8 cellular contexts compared by ENCODE assay signal in the genomic region with DNA sequence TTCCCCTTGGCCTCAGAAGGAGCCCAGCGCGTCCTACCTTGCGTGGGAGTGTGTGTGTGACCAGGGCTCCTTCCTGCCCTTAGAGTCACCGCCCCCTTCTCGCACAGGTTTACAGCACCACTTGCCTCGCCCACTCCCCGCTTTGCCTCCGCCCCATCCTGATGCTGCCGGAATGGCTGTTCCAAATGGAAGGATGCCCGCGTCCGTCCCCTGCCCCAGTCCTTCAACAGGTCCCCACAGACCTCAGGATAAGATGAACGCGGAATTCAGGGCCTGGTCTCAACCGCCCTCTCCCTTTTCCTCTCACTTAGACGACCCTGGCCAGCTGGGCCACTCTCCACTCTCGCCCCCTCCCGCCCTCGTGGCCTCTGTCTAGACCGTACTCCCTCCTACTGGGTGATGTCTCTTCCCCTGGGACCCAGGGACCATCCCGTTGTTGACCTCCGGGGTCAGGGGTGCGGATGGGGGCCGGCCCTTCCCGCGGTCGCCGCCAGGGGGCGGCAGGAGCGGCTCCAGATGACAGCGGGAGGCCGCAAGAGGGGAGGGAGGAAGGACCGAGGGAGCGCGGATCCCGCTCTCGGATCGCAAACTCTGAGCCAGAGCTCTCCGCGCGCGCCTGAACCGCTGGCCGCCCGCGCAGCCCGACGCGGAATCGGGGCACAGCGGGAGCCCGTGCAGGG. TPM values are rescaled to one million over a fixed set of nuclear protein-coding genes. Genes with fewer than 3 reads are reported as not detected.
A peak's percentile ranks its signal among the peaks of the same experiment; 100 is the strongest.
DNase-seq lines count a peak whose midpoint lies in the region; ATAC-seq and TF ChIP-seq lines count a peak whose summit lies in the region.

A gene (plus strand): TSS at position 585 of the 680 bp plus-strand sequence.

- no TSS peak for BruUV-seq in Panc1 (replicated peaks; lab: Mats Ljungman, UMichigan)

- ATAC-seq in HG03571 (IDR thresholded peaks at IDR 0.05; ENCODE audit: unreplicated experiment) (peak; percentile 62), Panc1 (peak; percentile 79), upper lobe of right lung (peak; percentile 89)

- in situ Hi-C loops in Panc1 (cut with HindIII; ENCODE audit: low pct_unique_long_range_greater_than_20kb, low sequenced_read_pairs), result no loop called here

- intact Hi-C loops in Panc1 (cut with micrococcal nuclease; ENCODE audit: unreplicated experiment), result loop anchor here (5.0 to 10.0 kb wide), 2 partner anchors 180 to 327 kb away; no protein-coding TSS in a partner anchor
- intact Hi-C loops in ovary (cut with DNase I), result loop anchor here in 3 of 4 donors (5.0 to 10.0 kb wide), 3 partner anchors 270 to 330 kb away; no protein-coding TSS in a partner anchor
- intact Hi-C loops in upper lobe of right lung (cut with DNase I), result loop anchor here (10.0 kb wide), 1 partner anchor 340 kb away; no protein-coding TSS in a partner anchor

- WGBS in ovary, 3 donors, result 23 to 32% (median 26%) methylated on average over 37 to 52 of the region's 52 CpGs

- H3K9me3 ChIP-seq in Panc1 (ENCODE audit: control insufficient read depth, insufficient read depth, low read depth, low read length) (no peaks in the 10 kb centered on the region), ovary (no peaks in the 10 kb centered on the region), upper lobe of right lung (no peaks in the 10 kb centered on the region)

- no peaks in the 10 kb centered on the region for H3K27me3 ChIP-seq in Panc1 (ENCODE audit: control insufficient read depth, insufficient read depth, low read length)
- no peaks in the 10 kb centered on the region for H3K27me3 ChIP-seq in ovary
- no peaks in the 10 kb centered on the region for H3K27me3 ChIP-seq in upper lobe of right lung

- H3K4me1 ChIP-seq in Panc1 (ENCODE audit: control insufficient read depth, insufficient read depth, low read length) (peaks cover 76% of the 10 kb centered on the region), ovary (ENCODE audit: insufficient read depth) (no peaks in the 10 kb centered on the region), upper lobe of right lung (no peaks in the 10 kb centered on the region)

- TF ChIP-seq POLR2A in ovary (IDR thresholded peaks at IDR 0.05), result no peak

- CTCF ChIA-PET in Panc1 (lab: Charles Lee), result no interaction called here

- DNase-seq in AG10803 (ENCODE audit: low read depth), result peak; percentile 70
- DNase-seq in GM19240 (ENCODE audit: insufficient read length, low spot score), result peak; percentile 90
- no peak for DNase-seq in Panc1 (ENCODE audit: low read depth, low spot score)
- DNase-seq in activated naive CD4-positive, alpha-beta T cell treated with Interleukin-2 at 50 U/mL for 16 hours, result peak; percentile 56
- peak; percentile 85 for DNase-seq in germinal center (ENCODE audit: low spot score)
- peak; percentile 56 to 84 (median 67) for DNase-seq in ovary
- peak; percentile 93 for DNase-seq in upper lobe of right lung

- peak; percentile 73 for TF ChIP-seq CTCF in AG10803 (conservative IDR thresholded peaks at IDR 0.05; ENCODE audit: low read length)
- peak; percentile 98 for TF ChIP-seq CTCF in Panc1 (IDR thresholded peaks at IDR 0.05)
- peak; percentile 42 to 92 (median 86) for TF ChIP-seq CTCF in ovary (IDR thresholded peaks at IDR 0.05)
- TF ChIP-seq CTCF in upper lobe of right lung (IDR thresholded peaks at IDR 0.05), result peak; percentile 97

- peak within 1 kb of the TSS; percentile 98 for H3K27ac ChIP-seq in Panc1 (ENCODE audit: low read length)
- H3K27ac ChIP-seq in ovary, result no peak within 1 kb of the TSS
- peak within 1 kb of the TSS; percentile 78 for H3K27ac ChIP-seq in upper lobe of right lung

- H3K4me3 ChIP-seq in AG10803 (ENCODE audit: low read length), result peak within 1 kb of the TSS; percentile 63
- H3K4me3 ChIP-seq in Panc1 (ENCODE audit: low read depth in 2 of 2, low read length in 2 of 2), result peak within 1 kb of the TSS; percentile 72 to 85
- H3K4me3 ChIP-seq in ovary, result peak within 1 kb of the TSS; percentile 51
- H3K4me3 ChIP-seq in upper lobe of right lung, result peak within 1 kb of the TSS; percentile 64

- no peak for TF ChIP-seq EP300 in ovary (IDR thresholded peaks at IDR 0.05)

- POLR2A ChIA-PET in Panc1 (lab: Charles Lee), result no interaction called here

- H3K36me3 ChIP-seq in Panc1 (ENCODE audit: control insufficient read depth, insufficient read depth, low read length), result no peaks in the 10 kb centered on the region
- H3K36me3 ChIP-seq in ovary, result no peaks in the 10 kb centered on the region
- no peaks in the 10 kb centered on the region for H3K36me3 ChIP-seq in upper lobe of right lung

RNA-seq across cellular contexts. Expression of the gene that starts here (rescaled TPM):
- total RNA-seq in Panc1 (2021; ENCODE audit: unreplicated experiment) (65.4 TPM), ovary (10 to 100 TPM in 4 of 7 donors, 1 to 10 TPM in 3; 3.2 to 53.4 (median 13.5) TPM), upper lobe of right lung (25.6 TPM)
- 51.1 TPM for polyA plus RNA-seq in Panc1 (2012; ENCODE audit: insufficient read length)
- 10 to 100 TPM in 1 of 2 donors, 1 to 10 TPM in 1; 3.6 to 13.7 TPM for polyA plus RNA-seq in ovary

Comparison
In these comparisons a context has a peak if more than half of its experiments do, and no peak if none do; other contexts are left out.
1. H3K27ac ChIP-seq: peak in Panc1 (single experiment) and upper lobe of right lung (single experiment); none in ovary (0 of 2).
2. Peak in every context shown above with its lines, with median percentiles within 50 percentile points of each other: H3K4me3 ChIP-seq, CTCF ChIP-seq and ATAC-seq.